In genomic region chr3:107208796-107209195, GRCh38 we compare ENCODE assay signal across 16 cellular contexts.
DNase-seq lines count a peak whose midpoint lies in the region; ATAC-seq, FAIRE-seq and TF ChIP-seq lines count a peak whose summit lies in the region.
"Had no signal": no experiment of that assay in that cellular context is flagged by ENCODE, and none has a peak within 500 bp of the region (broad histone marks: within the 10 kb centered on the region; RNA-seq: fewer than 3 reads in every experiment).

No MANE protein-coding gene starts in this region.

- H3K27ac ChIP-seq in SK-N-SH (ENCODE audit: low read depth in 2 of 2, low read length in 1 of 2) (peak overlapping the region; percentile 81 to 97; a peak in 3 of 4 replicates), endothelial cell of umbilical vein (ENCODE audit: insufficient read depth, low read depth, low read length) (peak overlapping the region; percentile 59), testis (peak overlapping the region; percentile 81 to 92)
- H3K27ac ChIP-seq: HL-60 had no signal

- dilution Hi-C loops in endothelial cell of umbilical vein (cut with MboI; ENCODE audit: extremely low pct_ligation_motif_present, low sequenced_read_pairs), result no loop called here

- H3F3A ChIP-seq in SK-N-SH (replicated peaks; ENCODE audit: insufficient read depth), result peaks cover 20% of the 10 kb centered on the region

- DNase-seq in SK-N-SH (no peak), endothelial cell of umbilical vein (ENCODE audit: low read depth, low spot score) (peak; percentile 51), testis (no peak), GM19240 (ENCODE audit: insufficient read length, low spot score) (no peak), SKM-1 treated with dmso at 0.1 percent for 144 hours (lab: John Stamatoyannopoulos, UW; ENCODE audit: unreplicated experiment) (no peak)
- no peak for DNase-seq in activated naive CD8-positive, alpha-beta T cell treated with anti-CD3 and anti-CD28 coated beads for 36 hours
- DNase-seq: activated naive CD8-positive, alpha-beta T cell treated with anti-CD3 and anti-CD28 coated beads, Interleukin-2, amount 50 U/mL, for 24 hours; CD8-positive, alpha-beta memory T cell; naive thymus-derived CD4-positive, alpha-beta T cell; NCI-H2227 treated with DMSO at 0.1 percent for 48 hours had no signal

- H2AFZ ChIP-seq in SK-N-SH (ENCODE audit: low read depth) (no peak overlapping the region), endothelial cell of umbilical vein (ENCODE audit: low read depth, low read length) (peak overlapping the region; percentile 44)

- TF ChIP-seq EP300 in SK-N-SH (IDR thresholded peaks at IDR 0.05; ENCODE audit: borderline replicate concordance in 1 of 2, low read depth in 1 of 2, low read length in 1 of 2), result no peak

- H3K9me3 ChIP-seq in SK-N-SH (no peaks in the 10 kb centered on the region), endothelial cell of umbilical vein (replicated peaks; ENCODE audit: control insufficient read depth, insufficient read depth, low read length) (no peaks in the 10 kb centered on the region), testis (no peaks in the 10 kb centered on the region)

- peaks cover 3% of the 10 kb centered on the region for H3K9me3 Mint-ChIP-seq in nephron
- no peaks in the 10 kb centered on the region for H3K9me3 Mint-ChIP-seq in activated naive CD8-positive, alpha-beta T cell treated with anti-CD3 and anti-CD28 coated beads for 36 hours
- H3K9me3 Mint-ChIP-seq: activated naive CD8-positive, alpha-beta T cell treated with anti-CD3 and anti-CD28 coated beads, Interleukin-2, amount 50 U/mL, for 24 hours; CD8-positive, alpha-beta memory T cell; naive thymus-derived CD4-positive, alpha-beta T cell; stimulated activated effector memory CD8-positive, alpha-beta T cell treated with anti-CD3 and anti-CD28 coated beads, Interleukin-12 subunit alpha, Interleukin-12 subunit beta, amount 100 ng/mL, for 72 hours had no signal

- no peak overlapping the region for H3K4me3 ChIP-seq in SK-N-SH (ENCODE audit: low read depth in 2 of 2, low read length in 1 of 2)
- no peak overlapping the region for H3K4me3 ChIP-seq in endothelial cell of umbilical vein (replicated peaks in 1 of 3; ENCODE audit: insufficient read depth in 1 of 3, low read depth in 1 of 3, low read length in 3 of 3)
- H3K4me3 ChIP-seq in testis, result no peak overlapping the region

- TF ChIP-seq POLR2A in endothelial cell of umbilical vein (IDR thresholded peaks at IDR 0.05; ENCODE audit: low read depth, low read length) (no peak), testis (IDR thresholded peaks at IDR 0.05) (no peak)

- no peaks in the 10 kb centered on the region for H3K36me3 Mint-ChIP-seq in nephron (ENCODE audit: low read depth)
- no peaks in the 10 kb centered on the region for H3K36me3 Mint-ChIP-seq in activated naive CD8-positive, alpha-beta T cell treated with anti-CD3 and anti-CD28 coated beads for 36 hours
- H3K36me3 Mint-ChIP-seq: CD8-positive, alpha-beta memory T cell; naive thymus-derived CD4-positive, alpha-beta T cell; stimulated activated effector memory CD8-positive, alpha-beta T cell treated with anti-CD3 and anti-CD28 coated beads, Interleukin-12 subunit alpha, Interleukin-12 subunit beta, amount 100 ng/mL, for 72 hours had no signal

- no peak for TF ChIP-seq RAD21 in SK-N-SH (IDR thresholded peaks at IDR 0.05; ENCODE audit: low read length)

- peaks cover 3 to 34% of the 10 kb centered on the region in 2 experiments for H3K4me1 ChIP-seq in SK-N-SH (ENCODE audit: control insufficient read depth in 1 of 2, insufficient read depth in 2 of 2, low read depth in 1 of 2, low read length in 1 of 2)
- H3K4me1 ChIP-seq in endothelial cell of umbilical vein (ENCODE audit: control insufficient read depth, extremely low read depth, insufficient read depth, low read length), result peaks cover 22% of the 10 kb centered on the region
- H3K4me1 ChIP-seq in testis, result peaks cover 45% of the 10 kb centered on the region

- intact Hi-C loops in endothelial cell of umbilical vein (cut with micrococcal nuclease) (no loop called here), testis (cut with DNase I; ENCODE audit: low total_unique reads) (no loop called here)

- CTCF ChIA-PET in SK-N-SH (lab: Yijun Ruan, JAX) (interaction anchor here (1.0 kb wide), 1 partner anchor 27 kb away, joined by 3 read pairs; no protein-coding TSS in a partner anchor), endothelial cell of umbilical vein (lab: Charles Lee) (interaction anchor here (1.0 to 1.6 kb wide), 7 partner anchors 9 to 223 kb away, joined by 3 to 10 read pairs (median 5); no protein-coding TSS in a partner anchor)

- peak overlapping the region; percentile 63; the same call in 1 of the 2 replicates for H3K4me2 ChIP-seq in SK-N-SH
- peak overlapping the region; percentile 52 for H3K4me2 ChIP-seq in endothelial cell of umbilical vein (ENCODE audit: insufficient read depth, low read length)

- H3K9me1 ChIP-seq in endothelial cell of umbilical vein (replicated peaks; ENCODE audit: control insufficient read depth, extremely low read depth, insufficient read depth, low read length), result no peaks in the 10 kb centered on the region

- H3K9ac ChIP-seq in SK-N-SH (no peak overlapping the region; the same call in 1 of the 2 replicates), endothelial cell of umbilical vein (replicated peaks; ENCODE audit: extremely low read depth, insufficient read depth, low read length) (no peak overlapping the region)

- H3K27me3 ChIP-seq in SK-N-SH (ENCODE audit: insufficient read depth) (no peaks in the 10 kb centered on the region), endothelial cell of umbilical vein (ENCODE audit: control insufficient read depth in 2 of 2, insufficient read depth in 2 of 2, low read length in 2 of 2) (no peaks in the 10 kb centered on the region), testis (no peaks in the 10 kb centered on the region)

- POLR2A ChIA-PET in SK-N-SH (lab: Yijun Ruan, JAX), result no interaction called here
- POLR2A ChIA-PET in endothelial cell of umbilical vein (lab: Charles Lee), result no interaction called here

- peaks cover 79% of the 10 kb centered on the region for H3K4me1 Mint-ChIP-seq in nephron
- H3K4me1 Mint-ChIP-seq in activated naive CD8-positive, alpha-beta T cell treated with anti-CD3 and anti-CD28 coated beads for 36 hours, result peaks cover 3% of the 10 kb centered on the region
- H3K4me1 Mint-ChIP-seq: CD8-positive, alpha-beta memory T cell had no signal

- peak overlapping the region; percentile 95 to 98 (median 97) for H3K27ac Mint-ChIP-seq in nephron
- H3K27ac Mint-ChIP-seq in activated naive CD8-positive, alpha-beta T cell treated with anti-CD3 and anti-CD28 coated beads for 36 hours, result no peak overlapping the region
- H3K27ac Mint-ChIP-seq: activated naive CD8-positive, alpha-beta T cell treated with anti-CD3 and anti-CD28 coated beads, Interleukin-2, amount 50 U/mL, for 24 hours; CD8-positive, alpha-beta memory T cell; naive thymus-derived CD4-positive, alpha-beta T cell; stimulated activated effector memory CD8-positive, alpha-beta T cell treated with anti-CD3 and anti-CD28 coated beads, Interleukin-12 subunit alpha, Interleukin-12 subunit beta, amount 100 ng/mL, for 72 hours had no signal

- 46% methylated on average over 1 of the region's 1 CpG for WGBS in SK-N-SH (ENCODE audit: low lambda C conversion rate)
- 12 to 60% methylated on average over 1 of the region's 1 CpG for WGBS in testis, 2 donors

- H3K36me3 ChIP-seq in SK-N-SH (replicated peaks in 1 of 2; ENCODE audit: control insufficient read depth in 1 of 2, insufficient read depth in 2 of 2, low read length in 1 of 2) (no peaks in the 10 kb centered on the region), endothelial cell of umbilical vein (ENCODE audit: control insufficient read depth in 2 of 2, extremely low read depth in 1 of 2, insufficient read depth in 2 of 2, low read length in 2 of 2) (no peaks in the 10 kb centered on the region), testis (ENCODE audit: low read depth, missing control alignments) (no peaks in the 10 kb centered on the region)

- ATAC-seq in HG02840 (IDR thresholded peaks at IDR 0.05; ENCODE audit: low FRiP score, unreplicated experiment), result no peak
- ATAC-seq: activated naive CD8-positive, alpha-beta T cell treated with anti-CD3 and anti-CD28 coated beads, Interleukin-2, amount 50 U/mL, for 24 hours; naive thymus-derived CD4-positive, alpha-beta T cell; stimulated activated effector memory CD8-positive, alpha-beta T cell treated with anti-CD3 and anti-CD28 coated beads, Interleukin-12 subunit alpha, Interleukin-12 subunit beta, amount 100 ng/mL, for 72 hours had no signal

- no peaks in the 10 kb centered on the region for H3K9me2 ChIP-seq in SK-N-SH

- no peak for FAIRE-seq in endothelial cell of umbilical vein (lab: Jason Lieb, UNC)
- FAIRE-seq: RCC 7860, TTC549 had no signal

- H4K20me1 ChIP-seq in SK-N-SH (ENCODE audit: insufficient read depth) (no peaks in the 10 kb centered on the region), endothelial cell of umbilical vein (replicated peaks; ENCODE audit: control insufficient read depth, extremely low read depth, insufficient read depth, low read length) (no peaks in the 10 kb centered on the region)

- no peaks in the 10 kb centered on the region for H3K79me2 ChIP-seq in SK-N-SH (ENCODE audit: insufficient read depth)
- no peaks in the 10 kb centered on the region for H3K79me2 ChIP-seq in endothelial cell of umbilical vein (ENCODE audit: control insufficient read depth, insufficient read depth, low read length)

- no peak for TF ChIP-seq CTCF in SK-N-SH (IDR thresholded peaks at IDR 0.05)
- TF ChIP-seq CTCF in endothelial cell of umbilical vein (IDR thresholded peaks at IDR 0.05; ENCODE audit: extremely low read depth in 1 of 2, insufficient read depth in 1 of 2, low read depth in 1 of 2, low read length in 2 of 2), result no peak
- TF ChIP-seq CTCF in nephron (IDR thresholded peaks at IDR 0.05; ENCODE audit: unreplicated experiment in 3 of 3), result no peak
- no peak for TF ChIP-seq CTCF in testis (IDR thresholded peaks at IDR 0.05)

- BruUV-seq in endothelial cell of umbilical vein (replicated peaks; lab: Mats Ljungman, UMichigan), result no TSS peak

- peak overlapping the region in 2 of 3 experiments; percentile 13 to 67 for H3K4me3 Mint-ChIP-seq in nephron
- H3K4me3 Mint-ChIP-seq in activated naive CD8-positive, alpha-beta T cell treated with anti-CD3 and anti-CD28 coated beads for 36 hours, result no peak overlapping the region
- H3K4me3 Mint-ChIP-seq: activated naive CD8-positive, alpha-beta T cell treated with anti-CD3 and anti-CD28 coated beads, Interleukin-2, amount 50 U/mL, for 24 hours; CD8-positive, alpha-beta memory T cell; naive thymus-derived CD4-positive, alpha-beta T cell; stimulated activated effector memory CD8-positive, alpha-beta T cell treated with anti-CD3 and anti-CD28 coated beads, Interleukin-12 subunit alpha, Interleukin-12 subunit beta, amount 100 ng/mL, for 72 hours had no signal

- no peaks in the 10 kb centered on the region for H3K27me3 Mint-ChIP-seq in nephron (ENCODE audit: low read depth)
- peaks cover 5% of the 10 kb centered on the region for H3K27me3 Mint-ChIP-seq in activated naive CD8-positive, alpha-beta T cell treated with anti-CD3 and anti-CD28 coated beads for 36 hours

TF ChIP-seq in SK-N-SH, 30 proteins besides CTCF, POLR2A, EP300 and RAD21 (continues in another document):
- no peak for TF ChIP-seq MEF2A (IDR thresholded peaks at IDR 0.05; ENCODE audit: borderline replicate concordance, low read depth)

TF ChIP-seq in endothelial cell of umbilical vein, 7 proteins besides CTCF, POLR2A, EP300 and RAD21 (continues in another document):
- no peak for TF ChIP-seq FOS (IDR thresholded peaks at IDR 0.05; ENCODE audit: borderline replicate concordance, insufficient read depth, low read length)
- TF ChIP-seq MYC (IDR thresholded peaks at IDR 0.05; ENCODE audit: low read depth, low read length), result no peak
